ENCODE assay signal across 11 cellular contexts in genomic region chr1:92480200-92480812, GRCh38. TPM values are rescaled to one million over a fixed set of nuclear protein-coding genes. Genes with fewer than 3 reads are reported as not detected.
DNase-seq lines count a peak whose midpoint lies in the region; ATAC-seq, FAIRE-seq and TF ChIP-seq lines count a peak whose summit lies in the region.
"Had no signal": no experiment of that assay in that cellular context is flagged by ENCODE, and none has a peak within 500 bp of the region (broad histone marks: within the 10 kb centered on the region; RNA-seq: fewer than 3 reads in every experiment).

No MANE protein-coding gene starts in this region.

- intact Hi-C loops in natural killer cell (cut with micrococcal nuclease) = no loop called here

- H3K27ac Mint-ChIP-seq in CD4-positive, CD25-positive, alpha-beta regulatory T cell = peak overlapping the region in 1 of 3 donors; percentile 83
- H3K27ac Mint-ChIP-seq in H9 (no peak overlapping the region), natural killer cell (peak overlapping the region; percentile 87)
- H3K27ac Mint-ChIP-seq: HFFc6 had no signal

- POLR2A ChIA-PET in H1 (lab: Charles Lee; ENCODE audit: partially characterized antibody) = interaction anchor here (1.5 kb wide), 1 partner anchor 179 kb away, joined by 3 read pairs; no protein-coding TSS in a partner anchor

- H4K20me1 ChIP-seq in H9 (ENCODE audit: control insufficient read depth, insufficient read depth, insufficient read length) (no peaks in the 10 kb centered on the region), H1 (replicated peaks in 1 of 2; ENCODE audit: control insufficient read depth in 1 of 2, insufficient read depth in 2 of 2, low read length in 2 of 2) (peaks cover 1 to 15% of the 10 kb centered on the region in 2 experiments)

- H4K8ac ChIP-seq in H9 (replicated peaks; ENCODE audit: insufficient read length, low read depth, low read length) (no peak overlapping the region), H1 (ENCODE audit: extremely low read depth, insufficient read depth, low read length) (peak overlapping the region; percentile 7; the same call in 1 of the 2 replicates)

- FAIRE-seq in H1 (lab: Jason Lieb, UNC) = no peak

- no peak for ATAC-seq in CD4-positive, CD25-positive, alpha-beta regulatory T cell (ENCODE audit: low read depth in 2 of 2)
- ATAC-seq in natural killer cell = no peak

- H2BK20ac ChIP-seq in H9 (ENCODE audit: low read depth, low read length, poor library complexity, severe bottlenecking) (no peak overlapping the region), H1 (ENCODE audit: low read length) (no peak overlapping the region)

- H3K9me3 Mint-ChIP-seq in CD4-positive, CD25-positive, alpha-beta regulatory T cell = peaks cover 0 to 4% (median 0%) of the 10 kb centered on the region in 7 donors
- H3K9me3 Mint-ChIP-seq in H9 (peaks cover 5 to 14% of the 10 kb centered on the region in 2 experiments), natural killer cell (no peaks in the 10 kb centered on the region)
- H3K9me3 Mint-ChIP-seq: HFFc6 had no signal

- H2BK120ac ChIP-seq in H9 (ENCODE audit: low read depth, low read length, poor library complexity, severe bottlenecking) (no peak overlapping the region), H1 (replicated peaks; ENCODE audit: low read depth, low read length) (no peak overlapping the region)

- no peak overlapping the region for H2BK15ac ChIP-seq in H9 (ENCODE audit: low read depth, low read length)
- no peak overlapping the region; the same call in 1 of the 2 replicates for H2BK15ac ChIP-seq in H1 (ENCODE audit: low read length)

- H3K23ac ChIP-seq in H9 (ENCODE audit: insufficient read length, low read depth, low read length) = no peak overlapping the region
- H3K23ac ChIP-seq in H1 (ENCODE audit: insufficient read length) = no peak overlapping the region

- H3K4me2 ChIP-seq in H9 (ENCODE audit: insufficient read depth, insufficient read length, low read length) (peak overlapping the region; percentile 74), H1 (ENCODE audit: insufficient read depth in 1 of 2, low read depth in 2 of 2, low read length in 2 of 2) (peak overlapping the region; percentile 81 to 97)

- DNase-seq in CD4-positive, CD25-positive, alpha-beta regulatory T cell = no peak
- peak; percentile 71 for DNase-seq in H9
- DNase-seq in H1 (ENCODE audit: low read depth in 1 of 2, low spot score in 2 of 2) = peak in 1 of 2 experiments; percentile 82
- no peak for DNase-seq in natural killer cell
- DNase-seq in AG08395 (ENCODE audit: low spot score) = no peak
- no peak for DNase-seq in BE2C
- no peak for DNase-seq in NCI-H2081 treated with DMSO at 0.1 percent for 48 hours (lab: John Stamatoyannopoulos, UW)
- no peak for DNase-seq in kidney tubule cell (ENCODE audit: low spot score)
- DNase-seq: effector CD8-positive, alpha-beta T cell; HFFc6 had no signal

- H3K23me2 ChIP-seq in H9 (ENCODE audit: insufficient read length, low read depth, low read length, poor library complexity, severe bottlenecking) (peaks cover 33% of the 10 kb centered on the region), H1 (ENCODE audit: low read depth, low read length) (peaks cover 16% of the 10 kb centered on the region; the same call in 1 of the 2 replicates)

- H3K56ac ChIP-seq in H9 (ENCODE audit: insufficient read length, low read depth, low read length) (no peak overlapping the region), H1 (replicated peaks; ENCODE audit: insufficient read length, low read depth, low read length) (no peak overlapping the region)

- H3K27me3 ChIP-seq in CD4-positive, CD25-positive, alpha-beta regulatory T cell (ENCODE audit: control insufficient read depth, insufficient read depth, low read length) = no peaks in the 10 kb centered on the region
- H3K27me3 ChIP-seq in H9 (ENCODE audit: insufficient read depth, low read length) (peaks cover 71% of the 10 kb centered on the region), H1 (replicated peaks in 1 of 4; ENCODE audit: control insufficient read depth in 3 of 4, extremely low read depth in 1 of 4, insufficient read depth in 3 of 4, low read length in 3 of 4) (peaks cover 69 to 92% (median 88%) of the 10 kb centered on the region in 4 experiments), BE2C (peaks cover 73% of the 10 kb centered on the region)

- H3K27me3 Mint-ChIP-seq in CD4-positive, CD25-positive, alpha-beta regulatory T cell = peaks cover 29% of the 10 kb centered on the region
- H3K27me3 Mint-ChIP-seq in H9 (ENCODE audit: low read depth) (peaks cover 99% of the 10 kb centered on the region), natural killer cell (ENCODE audit: low read depth in 2 of 2) (no peaks in the 10 kb centered on the region)

- no peak overlapping the region for H3K4ac ChIP-seq in H9 (ENCODE audit: low read depth, low read length)
- no peak overlapping the region for H3K4ac ChIP-seq in H1 (replicated peaks; ENCODE audit: insufficient read length, low read depth, low read length)

- H2AFZ ChIP-seq in H9 (ENCODE audit: low read length) = no peak overlapping the region
- H2AFZ ChIP-seq in H1 (ENCODE audit: low read length) = peak overlapping the region; percentile 55

- H2BK12ac ChIP-seq in H9 (ENCODE audit: insufficient read length, low read depth, low read length) (no peak overlapping the region), H1 (ENCODE audit: low read depth, low read length) (peak overlapping the region; percentile 77; the same call in 1 of the 2 replicates)

- WGBS in H9 (ENCODE audit: extremely low coverage, insufficient read length, low lambda C conversion rate) = no CpG with 5 or more reads among the region's 59 CpGs
- 2% methylated on average over 33 of the region's 59 CpGs; no CpG with 5 or more reads in 1 of the 2 experiments for WGBS in H1 (ENCODE audit: extremely low coverage in 1 of 2, insufficient coverage in 1 of 2, insufficient read length in 1 of 2, insufficient replicate concordance in 2 of 2, low coverage in 1 of 2, low lambda C conversion rate in 2 of 2, missing lambda C conversion rate in 1 of 2), 2 experiments

- H3K18ac ChIP-seq in H9 (ENCODE audit: insufficient read length, low read depth, low read length) = no peak overlapping the region
- 0 out of 2 replicates have a peak overlapping the region, but pooled peaks have one; percentile 29 for H3K18ac ChIP-seq in H1 (ENCODE audit: extremely low read depth, low read length)

- H3K4me3 ChIP-seq in CD4-positive, CD25-positive, alpha-beta regulatory T cell (ENCODE audit: low read depth, low read length) = no peak overlapping the region
- H3K4me3 ChIP-seq in H1 (ENCODE audit: extremely low read depth in 1 of 4, insufficient read depth in 2 of 4, low read depth in 3 of 4, low read length in 4 of 4) = peak overlapping the region; percentile 11 to 63 (median 34); a peak in 7 of 8 replicates
- H3K4me3 ChIP-seq in BE2C (ENCODE audit: low read depth, low read length) = no peak overlapping the region

- H2BK5ac ChIP-seq in H9 (ENCODE audit: insufficient read length, low read length) = no peak overlapping the region
- H2BK5ac ChIP-seq in H1 (ENCODE audit: low read depth, low read length) = no peak overlapping the region

- no peak for TF ChIP-seq CTCF in H9 (conservative IDR thresholded peaks at IDR 0.05)
- no peak for TF ChIP-seq CTCF in H1 (IDR thresholded peaks at IDR 0.05; ENCODE audit: control extremely low read depth in 1 of 3, insufficient read depth in 1 of 3, low read depth in 1 of 3, low read length in 3 of 3)
- no peak for TF ChIP-seq CTCF in natural killer cell (IDR thresholded peaks at IDR 0.05)
- TF ChIP-seq CTCF in BE2C (IDR thresholded peaks at IDR 0.05; ENCODE audit: low read depth, low read length) = no peak

- H4K91ac ChIP-seq in H9 (ENCODE audit: insufficient read length, low read depth, low read length) = no peak overlapping the region
- H4K91ac ChIP-seq in H1 (replicated peaks; ENCODE audit: insufficient read length, low read length) = no peak overlapping the region

- no peak for TF ChIP-seq EP300 in H1 (IDR thresholded peaks at IDR 0.05; ENCODE audit: borderline replicate concordance in 1 of 2, low read depth in 2 of 2, low read length in 2 of 2)

- H3K36me3 Mint-ChIP-seq in CD4-positive, CD25-positive, alpha-beta regulatory T cell = peaks cover 24% of the 10 kb centered on the region
- H3K36me3 Mint-ChIP-seq in H9 (ENCODE audit: insufficient read depth in 1 of 3, low read depth in 3 of 3) (peaks cover 0 to 4% (median 0%) of the 10 kb centered on the region in 3 experiments; a peak in 2 of 7 replicates), natural killer cell (peaks cover 13% of the 10 kb centered on the region)

- CTCF ChIA-PET in H1 (lab: Charles Lee; ENCODE audit: partially characterized antibody) = interaction anchor here (0.6 to 2.6 kb wide), 2 partner anchors 15 to 63 kb away, joined by 3 to 6 read pairs; no protein-coding TSS in a partner anchor

- peak overlapping the region; percentile 59 to 76 (median 70) for H3K4me3 Mint-ChIP-seq in CD4-positive, CD25-positive, alpha-beta regulatory T cell
- H3K4me3 Mint-ChIP-seq in H9 (peak overlapping the region; percentile 48 to 78), natural killer cell (peak overlapping the region; percentile 80)
- H3K4me3 Mint-ChIP-seq: HFFc6 had no signal

- H3T11ph ChIP-seq in H9 (ENCODE audit: low read length) = no peak overlapping the region

- H3K79me1 ChIP-seq in H9 (ENCODE audit: insufficient read depth, low read depth, low read length, poor library complexity, severe bottlenecking) (no peaks in the 10 kb centered on the region), H1 (ENCODE audit: low read depth, low read length) (no peaks in the 10 kb centered on the region)

- H4K5ac ChIP-seq in H9 (ENCODE audit: insufficient read length, low read depth, low read length) = no peak overlapping the region
- no peak overlapping the region for H4K5ac ChIP-seq in H1 (ENCODE audit: insufficient read length, low read depth, low read length)

- no peak overlapping the region for H2AK5ac ChIP-seq in H9 (ENCODE audit: insufficient read length, low read length)
- H2AK5ac ChIP-seq in H1 (ENCODE audit: low read depth, low read length) = no peak overlapping the region

- H3K27ac ChIP-seq in CD4-positive, CD25-positive, alpha-beta regulatory T cell (ENCODE audit: insufficient read depth, low read length, poor library complexity, severe bottlenecking) = no peak overlapping the region
- H3K27ac ChIP-seq in H9 (ENCODE audit: insufficient read length, low read depth, low read length) (no peak overlapping the region), H1 (ENCODE audit: low read depth, low read length) (no peak overlapping the region)
- H3K27ac ChIP-seq: thyroid gland had no signal

- H3K9me3 ChIP-seq in CD4-positive, CD25-positive, alpha-beta regulatory T cell (ENCODE audit: control insufficient read depth in 2 of 2, low read length in 2 of 2) = no peaks in the 10 kb centered on the region
- H3K9me3 ChIP-seq in H9 (ENCODE audit: control insufficient read depth, low read depth, low read length) (no peaks in the 10 kb centered on the region), H1 (ENCODE audit: insufficient read depth in 2 of 2, low read depth in 1 of 2, low read length in 1 of 2) (peaks cover 0 to 7% of the 10 kb centered on the region in 2 experiments; a peak in 1 of 4 replicates), BE2C (no peaks in the 10 kb centered on the region)
- H3K9me3 ChIP-seq: thyroid gland had no signal

- H3K9ac ChIP-seq in H9 (ENCODE audit: extremely low read depth, insufficient read length, low read length) = no peak overlapping the region
- H3K9ac ChIP-seq in H1 (replicated peaks in 1 of 4; ENCODE audit: extremely low read depth in 1 of 4, low read depth in 3 of 4, low read length in 3 of 4) = no peak overlapping the region

- H3K14ac ChIP-seq in H9 (ENCODE audit: insufficient read depth, low read length) = peak overlapping the region; percentile 66; the same call in 1 of the 2 replicates
- no peak overlapping the region for H3K14ac ChIP-seq in H1 (ENCODE audit: insufficient read length)

- peaks cover 17 to 69% (median 23%) of the 10 kb centered on the region in 4 donors for H3K4me1 Mint-ChIP-seq in CD4-positive, CD25-positive, alpha-beta regulatory T cell
- H3K4me1 Mint-ChIP-seq in H9 = peaks cover 39 to 49% of the 10 kb centered on the region in 2 experiments
- H3K4me1 Mint-ChIP-seq in natural killer cell = peaks cover 63 to 69% of the 10 kb centered on the region in 2 donors

- TF ChIP-seq RAD21 in H1 (IDR thresholded peaks at IDR 0.05 in 1 of 2, conservative IDR thresholded peaks at IDR 0.05 in 1 of 2; ENCODE audit: low read depth in 2 of 2, low read length in 2 of 2) = no peak

- peaks cover 55% of the 10 kb centered on the region for H3K4me1 ChIP-seq in CD4-positive, CD25-positive, alpha-beta regulatory T cell (ENCODE audit: control insufficient read depth, insufficient read depth, low read length, poor library complexity, severe bottlenecking)
- H3K4me1 ChIP-seq in H9 (ENCODE audit: insufficient read depth, low read length) = no peaks in the 10 kb centered on the region
- H3K4me1 ChIP-seq in H1 (replicated peaks in 1 of 4; ENCODE audit: control insufficient read depth in 3 of 4, insufficient read depth in 4 of 4, low read length in 3 of 4) = peaks cover 0 to 52% (median 31%) of the 10 kb centered on the region in 4 experiments; a peak in 6 of 7 replicates
- H3K4me1 ChIP-seq in BE2C = no peaks in the 10 kb centered on the region

- no peak for TF ChIP-seq POLR2A in H1 (IDR thresholded peaks at IDR 0.05; ENCODE audit: control extremely low read depth in 1 of 2, low read depth in 2 of 2, low read length in 2 of 2)

- H3K79me2 ChIP-seq in H9 (ENCODE audit: insufficient read depth, low read length) = no peaks in the 10 kb centered on the region
- no peaks in the 10 kb centered on the region for H3K79me2 ChIP-seq in H1 (ENCODE audit: control insufficient read depth in 1 of 2, insufficient read depth in 2 of 2, low read length in 2 of 2)

- no peaks in the 10 kb centered on the region for H3K36me3 ChIP-seq in CD4-positive, CD25-positive, alpha-beta regulatory T cell (ENCODE audit: control insufficient read depth, insufficient read depth, low read length)
- H3K36me3 ChIP-seq in H1 (ENCODE audit: control insufficient read depth in 2 of 4, insufficient read depth in 4 of 4, low read length in 3 of 4) = peaks cover 0 to 7% (median 0%) of the 10 kb centered on the region in 4 experiments; a peak in 1 of 8 replicates
- H3K36me3 ChIP-seq in BE2C = no peaks in the 10 kb centered on the region
- H3K36me3 ChIP-seq: thyroid gland had no signal

RNA-seq across cellular contexts. Expression of gene GFI1, which starts 6.4 kb away (rescaled TPM):
- 3.0 TPM for total RNA-seq in CD4-positive, CD25-positive, alpha-beta regulatory T cell
- 10 to 100 TPM in 1 of 4 donors, 1 to 10 TPM in 3; 3.6 to 11.5 (median 6.9) TPM for polyA plus RNA-seq in CD4-positive, CD25-positive, alpha-beta regulatory T cell
- 0.11 TPM in 1 of 2 replicates, not detected in the other for total RNA-seq in H9 (2021)
- 0.17 and 0.19 TPM in 2 replicates for total RNA-seq in H1 (2021; fragmentation: NEBNext Ultra II Directional; extraction: Animal tissue kit (Norgen Biotek cat#: 25700))
- polyA plus RNA-seq in H1 (2011; rRNA removed) = 0.08 TPM in 2 replicates
- 0.09 TPM for polyA plus RNA-seq in H1 (2011; cell fraction: cytosol; rRNA removed)
- polyA plus RNA-seq in H1 (2011; cell fraction: nucleus; rRNA removed) = 0.16 TPM
- polyA plus RNA-seq in H1 (2012, experiment 1 of 2) = 0.08 to 0.17 TPM (median 0.08 TPM) in 3 of 4 replicates, not detected in the other
- polyA plus RNA-seq in H1 (2012, experiment 2 of 2) = not detected
- polyA plus RNA-seq in H1 (2013, experiment 1 of 2) = 0.04 TPM
- polyA plus RNA-seq in H1 (2013, experiment 2 of 2) = 0.06 TPM
- 0.15 and 0.28 TPM in 2 replicates for polyA minus RNA-seq in H1 (2011; rRNA and poly(A)+ RNA removed)
- not detected for polyA minus RNA-seq in H1 (2011; cell fraction: cytosol; rRNA and poly(A)+ RNA removed)
- polyA minus RNA-seq in H1 (2011; cell fraction: nucleus; rRNA and poly(A)+ RNA removed) = not detected
- 10 to 100 TPM; 42.7 to 50.3 (median 46.0) TPM for total RNA-seq in natural killer cell
- not detected for polyA plus RNA-seq in BE2C (2012; ENCODE audit: insufficient read depth, insufficient read length, low read depth)

Comparison
In these comparisons a context has a peak if more than half of its experiments do, and no peak if none do; other contexts are left out.
1. H3K4me3 ChIP-seq: peak in H1 (4 of 4); none in CD4-positive, CD25-positive, alpha-beta regulatory T cell (single experiment) and BE2C (single experiment).
2. H3K27ac Mint-ChIP-seq: peak in natural killer cell (2 of 2); none in H9 (0 of 3).
3. RNA of gene GFI1, which starts 6.4 kb away (total RNA-seq): 42.7 to 50.3 TPM in natural killer cell; 3.0 TPM in CD4-positive, CD25-positive, alpha-beta regulatory T cell (single experiment), 0.17 to 0.19 TPM in H1 and 0.11 TPM in H9; every median in the first group is over 10 times any median in the second.
4. Peak in every context shown above with its lines, with median percentiles within 50 percentile points of each other: H3K4me3 Mint-ChIP-seq.